ENCODE assay signal across 8 cellular contexts in the genomic region with DNA sequence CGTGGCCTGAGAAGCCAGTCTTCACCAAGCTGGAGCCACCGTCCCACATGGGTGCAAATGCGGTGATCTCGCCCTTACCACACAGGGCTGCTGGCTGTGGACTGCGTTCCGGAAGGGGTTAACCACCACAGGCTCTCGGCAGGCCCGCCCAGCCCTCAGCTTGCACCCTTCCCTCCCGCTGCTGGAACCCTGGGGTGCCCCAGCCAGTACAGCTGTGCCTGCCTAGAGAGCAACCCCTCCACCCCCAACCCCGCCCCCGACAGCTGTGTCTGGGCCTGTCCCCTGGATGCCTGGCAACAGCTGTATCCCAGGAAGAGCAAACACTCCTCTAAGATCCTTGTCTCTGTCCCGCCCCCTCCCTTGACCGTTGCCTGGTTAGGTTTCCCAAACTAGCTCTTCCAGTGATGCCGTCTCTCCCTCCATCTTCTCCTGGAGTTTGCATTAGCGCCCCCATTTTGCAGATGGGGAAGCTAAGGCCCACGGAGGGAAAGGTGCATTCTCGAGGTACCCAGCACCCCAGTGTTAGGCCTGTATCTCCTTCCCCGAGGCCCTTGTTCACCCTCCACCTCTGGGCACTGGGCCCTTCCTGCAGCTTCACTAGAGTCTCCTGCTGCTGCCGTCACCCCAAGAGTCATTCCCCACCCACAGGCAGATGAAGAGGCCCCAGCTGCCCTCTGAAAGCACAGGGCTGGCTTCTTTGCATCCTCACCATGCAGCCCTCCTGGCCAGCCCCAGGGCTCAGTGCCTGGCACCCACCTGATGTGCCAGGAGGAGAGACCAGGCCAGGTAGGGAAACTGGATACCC. TPM values are rescaled to one million over a fixed set of nuclear protein-coding genes. Genes with fewer than 3 reads are reported as not detected.
A peak's percentile ranks its signal among the peaks of the same experiment; 100 is the strongest.
DNase-seq lines count a peak whose midpoint lies in the region; ATAC-seq and TF ChIP-seq lines count a peak whose summit lies in the region.

No MANE protein-coding gene starts in this region.

- TF ChIP-seq CTCF in foreskin keratinocyte (conservative IDR thresholded peaks at IDR 0.05) (no peak), upper lobe of left lung (IDR thresholded peaks at IDR 0.05) (no peak)

- no peak for TF ChIP-seq POLR2A in upper lobe of left lung (IDR thresholded peaks at IDR 0.05)

- TF ChIP-seq EP300 in upper lobe of left lung (IDR thresholded peaks at IDR 0.05): no peak

- H3K27me3 ChIP-seq in foreskin keratinocyte (no peaks in the 10 kb centered on the region), upper lobe of left lung (no peaks in the 10 kb centered on the region)

- H3K9me3 ChIP-seq in upper lobe of left lung: no peaks in the 10 kb centered on the region

- ATAC-seq in foreskin keratinocyte (peak; percentile 93), upper lobe of left lung (ENCODE audit: low FRiP score in 2 of 2) (peak; percentile 20 to 50), GM21367 (IDR thresholded peaks at IDR 0.05; ENCODE audit: unreplicated experiment) (no peak), GM21515 (IDR thresholded peaks at IDR 0.05; ENCODE audit: unreplicated experiment) (no peak)

- H3K4me1 ChIP-seq in foreskin keratinocyte (peaks cover 9% of the 10 kb centered on the region), upper lobe of left lung (peaks cover 0 to 8% (median 5%) of the 10 kb centered on the region in 4 donors)

- no peaks in the 10 kb centered on the region for H3K27me3 Mint-ChIP-seq in activated naive CD8-positive, alpha-beta T cell
- no peaks in the 10 kb centered on the region for H3K27me3 Mint-ChIP-seq in activated naive CD8-positive, alpha-beta T cell treated with anti-CD3 and anti-CD28 coated beads for 36 hours

- DNase-seq in activated naive CD8-positive, alpha-beta T cell treated with anti-CD3 and anti-CD28 coated beads for 36 hours: no peak
- DNase-seq in NCI-H774 (lab: John Stamatoyannopoulos, UW): peak; percentile 48
- DNase-seq in foreskin keratinocyte: peak; percentile 72 to 83
- DNase-seq in upper lobe of left lung: peak in 1 of 2 donors; percentile 72
- DNase-seq in LoVo (ENCODE audit: low spot score): no peak

- H3K36me3 Mint-ChIP-seq in activated naive CD8-positive, alpha-beta T cell: no peaks in the 10 kb centered on the region
- no peaks in the 10 kb centered on the region for H3K36me3 Mint-ChIP-seq in activated naive CD8-positive, alpha-beta T cell treated with anti-CD3 and anti-CD28 coated beads for 36 hours

- H3K9me3 Mint-ChIP-seq in activated naive CD8-positive, alpha-beta T cell (ENCODE audit: low read depth): no peaks in the 10 kb centered on the region
- H3K9me3 Mint-ChIP-seq in activated naive CD8-positive, alpha-beta T cell treated with anti-CD3 and anti-CD28 coated beads for 36 hours: no peaks in the 10 kb centered on the region

- peaks cover 9% of the 10 kb centered on the region for H3K4me1 Mint-ChIP-seq in activated naive CD8-positive, alpha-beta T cell (ENCODE audit: low read depth)
- peaks cover 8% of the 10 kb centered on the region for H3K4me1 Mint-ChIP-seq in activated naive CD8-positive, alpha-beta T cell treated with anti-CD3 and anti-CD28 coated beads for 36 hours

- H3K4me3 Mint-ChIP-seq in activated naive CD8-positive, alpha-beta T cell: no peak overlapping the region
- no peak overlapping the region for H3K4me3 Mint-ChIP-seq in activated naive CD8-positive, alpha-beta T cell treated with anti-CD3 and anti-CD28 coated beads for 36 hours

- WGBS in upper lobe of left lung, 2 donors: 26 to 46% methylated on average over 8 to 18 of the region's 19 CpGs

- H3K36me3 ChIP-seq in upper lobe of left lung: no peaks in the 10 kb centered on the region

- H3K4me3 ChIP-seq in upper lobe of left lung: no peak overlapping the region

- peak overlapping the region; percentile 28 for H3K27ac Mint-ChIP-seq in activated naive CD8-positive, alpha-beta T cell
- no peak overlapping the region for H3K27ac Mint-ChIP-seq in activated naive CD8-positive, alpha-beta T cell treated with anti-CD3 and anti-CD28 coated beads for 36 hours

- no peak overlapping the region for H3K27ac ChIP-seq in foreskin keratinocyte
- H3K27ac ChIP-seq in upper lobe of left lung: no peak overlapping the region

RNA-seq across cellular contexts. Expression of a gene that starts 12.6 kb away (rescaled TPM):
- 100 to 1,000 TPM; 450 to 466 TPM for total RNA-seq in activated naive CD8-positive, alpha-beta T cell treated with anti-CD3 and anti-CD28 coated beads for 36 hours
- total RNA-seq in foreskin keratinocyte: 648 and 658 TPM in 2 replicates
- 995 and 998 TPM in 2 replicates for polyA plus RNA-seq in foreskin keratinocyte
- 100 to 1,000 TPM; 184 to 510 (median 271) TPM for total RNA-seq in upper lobe of left lung

RNA-seq across cellular contexts. Expression of a gene that starts 23.0 kb away (rescaled TPM):
- 10 to 100 TPM; 18.3 to 21.6 TPM for total RNA-seq in activated naive CD8-positive, alpha-beta T cell treated with anti-CD3 and anti-CD28 coated beads for 36 hours
- total RNA-seq in foreskin keratinocyte (16.2 and 20.1 TPM in 2 replicates), upper lobe of left lung (10 to 100 TPM in 5 of 6 donors, 1 to 10 TPM in 1; 7.8 to 41.9 (median 16.5) TPM)
- 8.1 and 10.0 TPM in 2 replicates for polyA plus RNA-seq in foreskin keratinocyte

RNA-seq across cellular contexts. Expression of a gene that starts 24.4 kb away (rescaled TPM):
- 10 to 100 TPM; 70.5 to 72.0 TPM for total RNA-seq in activated naive CD8-positive, alpha-beta T cell treated with anti-CD3 and anti-CD28 coated beads for 36 hours
- total RNA-seq in foreskin keratinocyte (84.2 and 95.6 TPM in 2 replicates), upper lobe of left lung (10 to 100 TPM; 58.6 to 95.3 (median 72.5) TPM)
- polyA plus RNA-seq in foreskin keratinocyte: 183 and 187 TPM in 2 replicates

RNA-seq across cellular contexts. Expression of a gene that starts 44.8 kb away (rescaled TPM):
- total RNA-seq in activated naive CD8-positive, alpha-beta T cell treated with anti-CD3 and anti-CD28 coated beads for 36 hours: under 1 TPM; 0.58 to 0.82 TPM
- total RNA-seq in foreskin keratinocyte (1.5 and 1.8 TPM in 2 replicates), upper lobe of left lung (under 1 TPM in 2 of 6 donors, not detected in 4; 0.14 to 0.40 TPM)
- polyA plus RNA-seq in foreskin keratinocyte: 1.7 and 1.8 TPM in 2 replicates

Comparison
In these comparisons a context has a peak if more than half of its experiments do, and no peak if none do; other contexts are left out.
1. DNase-seq: peak in NCI-H774 (single experiment) and foreskin keratinocyte (2 of 2); none in activated naive CD8-positive, alpha-beta T cell treated with anti-CD3 and anti-CD28 coated beads for 36 hours (single experiment) and LoVo (single experiment).
2. ATAC-seq: peak in foreskin keratinocyte (single experiment) and upper lobe of left lung (2 of 2); none in GM21367 (single experiment) and GM21515 (single experiment).